In the genomic region with DNA sequence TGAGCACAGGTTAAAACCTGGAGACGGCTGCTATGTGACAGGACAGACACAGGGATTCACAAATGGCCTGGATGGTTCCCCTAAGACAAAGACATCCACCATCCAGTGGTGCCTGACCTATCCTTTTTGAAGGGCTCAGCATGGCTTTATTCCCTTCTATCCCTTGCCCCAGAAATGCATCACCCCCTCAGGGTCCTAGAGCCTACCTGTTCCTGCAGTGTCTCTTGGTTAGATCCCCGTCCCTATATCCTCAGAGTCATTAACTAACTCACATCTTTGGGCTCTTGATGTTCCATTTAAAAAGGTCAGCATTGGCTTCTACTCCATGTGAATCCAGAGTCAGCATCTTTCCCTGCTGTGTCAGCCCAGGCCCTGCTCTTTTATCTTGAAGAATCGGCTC, we compare ENCODE assay signal across 2 cellular contexts.
TF ChIP-seq lines count a peak whose summit lies in the region.

No MANE protein-coding gene starts in this region.

TF ChIP-seq in SK-N-SH treated with all-trans-retinoic acid at 6 μM for 48 hours, 23 proteins besides CTCF, POLR2A, EP300 and RAD21:
- TF ChIP-seq POU6F1 (CRISPR knock-in tag; IDR thresholded peaks at IDR 0.05; ENCODE audit: borderline replicate concordance, low read depth) (no peak), ZNF565 (CRISPR knock-in tag; conservative IDR thresholded peaks at IDR 0.05; ENCODE audit: low read depth) (no peak), ZNF8 (CRISPR knock-in tag; IDR thresholded peaks at IDR 0.05) (no peak), ARNTL (CRISPR knock-in tag; IDR thresholded peaks at IDR 0.05; ENCODE audit: borderline replicate concordance, low read depth) (no peak), RARB (CRISPR knock-in tag; IDR thresholded peaks at IDR 0.05) (no peak)

TF ChIP-seq in SK-N-SH, 30 proteins besides CTCF, POLR2A, EP300 and RAD21 (continued from another document):
- TF ChIP-seq, protein P1, sequence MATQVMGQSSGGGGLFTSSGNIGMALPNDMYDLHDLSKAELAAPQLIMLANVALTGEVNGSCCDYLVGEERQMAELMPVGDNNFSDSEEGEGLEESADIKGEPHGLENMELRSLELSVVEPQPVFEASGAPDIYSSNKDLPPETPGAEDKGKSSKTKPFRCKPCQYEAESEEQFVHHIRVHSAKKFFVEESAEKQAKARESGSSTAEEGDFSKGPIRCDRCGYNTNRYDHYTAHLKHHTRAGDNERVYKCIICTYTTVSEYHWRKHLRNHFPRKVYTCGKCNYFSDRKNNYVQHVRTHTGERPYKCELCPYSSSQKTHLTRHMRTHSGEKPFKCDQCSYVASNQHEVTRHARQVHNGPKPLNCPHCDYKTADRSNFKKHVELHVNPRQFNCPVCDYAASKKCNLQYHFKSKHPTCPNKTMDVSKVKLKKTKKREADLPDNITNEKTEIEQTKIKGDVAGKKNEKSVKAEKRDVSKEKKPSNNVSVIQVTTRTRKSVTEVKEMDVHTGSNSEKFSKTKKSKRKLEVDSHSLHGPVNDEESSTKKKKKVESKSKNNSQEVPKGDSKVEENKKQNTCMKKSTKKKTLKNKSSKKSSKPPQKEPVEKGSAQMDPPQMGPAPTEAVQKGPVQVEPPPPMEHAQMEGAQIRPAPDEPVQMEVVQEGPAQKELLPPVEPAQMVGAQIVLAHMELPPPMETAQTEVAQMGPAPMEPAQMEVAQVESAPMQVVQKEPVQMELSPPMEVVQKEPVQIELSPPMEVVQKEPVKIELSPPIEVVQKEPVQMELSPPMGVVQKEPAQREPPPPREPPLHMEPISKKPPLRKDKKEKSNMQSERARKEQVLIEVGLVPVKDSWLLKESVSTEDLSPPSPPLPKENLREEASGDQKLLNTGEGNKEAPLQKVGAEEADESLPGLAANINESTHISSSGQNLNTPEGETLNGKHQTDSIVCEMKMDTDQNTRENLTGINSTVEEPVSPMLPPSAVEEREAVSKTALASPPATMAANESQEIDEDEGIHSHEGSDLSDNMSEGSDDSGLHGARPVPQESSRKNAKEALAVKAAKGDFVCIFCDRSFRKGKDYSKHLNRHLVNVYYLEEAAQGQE (IDR thresholded peaks at IDR 0.05; ENCODE audit: low read depth, low read length): no peak
- TF ChIP-seq SIN3A (IDR thresholded peaks at IDR 0.05; ENCODE audit: borderline replicate concordance, low read depth, low read length) (no peak), TAF1 (IDR thresholded peaks at IDR 0.05; ENCODE audit: borderline replicate concordance, low read depth, low read length) (no peak), JUND (IDR thresholded peaks at IDR 0.05) (no peak), FOXJ3 (CRISPR knock-in tag; IDR thresholded peaks at IDR 0.05) (no peak), TEAD4 (IDR thresholded peaks at IDR 0.05; ENCODE audit: borderline replicate concordance, insufficient read depth) (no peak), PBX3 (IDR thresholded peaks at IDR 0.05) (no peak), TCF12 (IDR thresholded peaks at IDR 0.05) (no peak), ELF1 (IDR thresholded peaks at IDR 0.05) (no peak), RFX5 (IDR thresholded peaks at IDR 0.05; ENCODE audit: low read length) (no peak), RCOR1 (IDR thresholded peaks at IDR 0.05; ENCODE audit: low read length) (no peak), FOXM1 (IDR thresholded peaks at IDR 0.05; ENCODE audit: low read depth) (no peak), NRF1 (IDR thresholded peaks at IDR 0.05; ENCODE audit: low read depth, low read length) (no peak), RXRA (IDR thresholded peaks at IDR 0.05; ENCODE audit: borderline replicate concordance, low read depth) (no peak), EZH2phosphoT487 (IDR thresholded peaks at IDR 0.05; ENCODE audit: borderline replicate concordance, low read depth) (no peak), FOSL2 (IDR thresholded peaks at IDR 0.05; ENCODE audit: borderline replicate concordance, low read depth) (no peak)
- TF ChIP-seq, protein P2, sequence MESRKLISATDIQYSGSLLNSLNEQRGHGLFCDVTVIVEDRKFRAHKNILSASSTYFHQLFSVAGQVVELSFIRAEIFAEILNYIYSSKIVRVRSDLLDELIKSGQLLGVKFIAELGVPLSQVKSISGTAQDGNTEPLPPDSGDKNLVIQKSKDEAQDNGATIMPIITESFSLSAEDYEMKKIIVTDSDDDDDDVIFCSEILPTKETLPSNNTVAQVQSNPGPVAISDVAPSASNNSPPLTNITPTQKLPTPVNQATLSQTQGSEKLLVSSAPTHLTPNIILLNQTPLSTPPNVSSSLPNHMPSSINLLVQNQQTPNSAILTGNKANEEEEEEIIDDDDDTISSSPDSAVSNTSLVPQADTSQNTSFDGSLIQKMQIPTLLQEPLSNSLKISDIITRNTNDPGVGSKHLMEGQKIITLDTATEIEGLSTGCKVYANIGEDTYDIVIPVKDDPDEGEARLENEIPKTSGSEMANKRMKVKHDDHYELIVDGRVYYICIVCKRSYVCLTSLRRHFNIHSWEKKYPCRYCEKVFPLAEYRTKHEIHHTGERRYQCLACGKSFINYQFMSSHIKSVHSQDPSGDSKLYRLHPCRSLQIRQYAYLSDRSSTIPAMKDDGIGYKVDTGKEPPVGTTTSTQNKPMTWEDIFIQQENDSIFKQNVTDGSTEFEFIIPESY (IDR thresholded peaks at IDR 0.05; ENCODE audit: borderline replicate concordance, low read depth): no peak
- TF ChIP-seq, protein P3, sequence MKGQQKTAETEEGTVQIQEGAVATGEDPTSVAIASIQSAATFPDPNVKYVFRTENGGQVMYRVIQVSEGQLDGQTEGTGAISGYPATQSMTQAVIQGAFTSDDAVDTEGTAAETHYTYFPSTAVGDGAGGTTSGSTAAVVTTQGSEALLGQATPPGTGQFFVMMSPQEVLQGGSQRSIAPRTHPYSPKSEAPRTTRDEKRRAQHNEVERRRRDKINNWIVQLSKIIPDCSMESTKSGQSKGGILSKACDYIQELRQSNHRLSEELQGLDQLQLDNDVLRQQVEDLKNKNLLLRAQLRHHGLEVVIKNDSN (IDR thresholded peaks at IDR 0.05; ENCODE audit: borderline replicate concordance, low read depth): no peak
